ENCODE assay signal across 24 cellular contexts in genomic region chr19:58166708-58167280, GRCh38.
"Had no signal": no experiment of that assay in that cellular context is flagged by ENCODE, and none has a peak within 500 bp of the region (broad histone marks: within the 10 kb centered on the region; RNA-seq: fewer than 3 reads in every experiment).

No MANE protein-coding gene starts in this region.

- H3K27ac ChIP-seq: adrenal gland, ascending aorta, colonic mucosa, dorsolateral prefrontal cortex, esophagus squamous epithelium, gastroesophageal sphincter, neutrophil, ovary, prostate gland, spleen, thyroid gland, upper lobe of right lung, WERI-Rb-1 had no signal

- FAIRE-seq: TTC549 had no signal

- DNase-seq: activated CD4-positive, alpha-beta T cell treated with anti-CD3 and anti-CD28 coated beads, Interleukin-2, amount 10 ng/mL, durations not matched to agents 7 days and 5 days; activated CD4-positive, CD25-positive, alpha-beta regulatory T cell treated with anti-CD3 and anti-CD28 coated beads, Interleukin-2, amount 50 U/mL, for 72 hours; activated CD8-positive, alpha-beta T cell treated with anti-CD3 and anti-CD28 coated beads, Interleukin-2, amount 10 ng/mL, durations not matched to agents 7 days and 5 days; activated T-cell treated with anti-CD3 and anti-CD28 coated beads, Interleukin-2, amount 50 U/mL, for 1 hour; adrenal gland; colonic mucosa; dorsolateral prefrontal cortex; esophagus squamous epithelium; head of caudate nucleus; islet precursor cell; left cardiac atrium; ovary; spleen; stimulated activated CD4-positive, alpha-beta T cell treated with anti-CD3 and anti-CD28 coated beads, Interleukin-4, amount 100 ng/mL, for 1 hour; stimulated activated naive CD4-positive, alpha-beta T cell; thyroid gland; upper lobe of right lung; WERI-Rb-1 had no signal

- H3K9me3 ChIP-seq: prostate gland, thyroid gland had no signal

- H3K27me3 ChIP-seq: adrenal gland, ascending aorta, colonic mucosa, dorsolateral prefrontal cortex, esophagus squamous epithelium, gastroesophageal sphincter, neutrophil, ovary, spleen, thyroid gland, upper lobe of right lung had no signal

- H3K36me3 ChIP-seq: adrenal gland, ascending aorta, colonic mucosa, esophagus squamous epithelium, gastroesophageal sphincter, neutrophil, ovary, prostate gland, spleen, thyroid gland, upper lobe of right lung, WERI-Rb-1 had no signal

- ATAC-seq: activated CD8-positive, alpha-beta T cell treated with anti-CD3 and anti-CD28 coated beads, Interleukin-2, amount 10 ng/mL, durations not matched to agents 7 days and 5 days; activated naive CD4-positive, alpha-beta T cell treated with anti-CD3 and anti-CD28 coated beads, Interleukin-2, amount 50 U/mL, for 72 hours; gastroesophageal sphincter; left cardiac atrium; upper lobe of right lung had no signal

- H3K4me3 ChIP-seq: ascending aorta, colonic mucosa, dorsolateral prefrontal cortex, esophagus squamous epithelium, gastroesophageal sphincter, ovary, prostate gland, spleen, thyroid gland, upper lobe of right lung had no signal

- H3K4me1 ChIP-seq: adrenal gland, ascending aorta, colonic mucosa, esophagus squamous epithelium, gastroesophageal sphincter, prostate gland, spleen, thyroid gland, upper lobe of right lung had no signal
